ENCODE assay signal across 27 cellular contexts in the genomic region with DNA sequence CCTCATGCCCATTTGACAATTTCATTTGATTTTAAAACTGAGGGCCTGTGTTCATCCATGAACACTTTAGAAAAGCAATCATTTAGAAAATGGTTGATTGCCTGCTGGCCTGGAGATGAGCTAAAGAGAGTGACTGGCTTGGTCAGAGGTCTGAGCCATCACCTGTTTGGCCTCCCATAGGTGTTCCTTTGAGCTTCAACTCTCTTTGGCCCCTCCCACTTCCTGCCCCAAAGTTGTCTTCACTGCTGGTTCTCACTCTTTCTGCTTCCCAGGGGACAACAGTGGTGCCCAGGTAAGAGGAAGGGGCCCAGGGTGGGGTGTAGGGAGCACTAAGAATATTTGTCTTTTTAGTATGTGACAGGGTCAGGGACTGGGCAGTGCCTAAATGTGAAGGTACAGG. TPM values are rescaled to one million over a fixed set of nuclear protein-coding genes. Genes with fewer than 3 reads are reported as not detected.
DNase-seq lines count a peak whose midpoint lies in the region; ATAC-seq and TF ChIP-seq lines count a peak whose summit lies in the region.
"Had no signal": no experiment of that assay in that cellular context is flagged by ENCODE, and none has a peak within 500 bp of the region (broad histone marks: within the 10 kb centered on the region; RNA-seq: fewer than 3 reads in every experiment).

No MANE protein-coding gene starts in this region.

- H2BK5ac ChIP-seq in IMR-90 (ENCODE audit: low read depth, low read length, poor library complexity, severe bottlenecking): no peak overlapping the region

- TF ChIP-seq RAD21 in IMR-90 (IDR thresholded peaks at IDR 0.05; ENCODE audit: low read length): no peak
- no peak for TF ChIP-seq RAD21 in SK-N-SH (IDR thresholded peaks at IDR 0.05; ENCODE audit: low read length)

- POLR2A ChIA-PET in IMR-90 (lab: Charles Lee; ENCODE audit: unreplicated experiment): no interaction called here
- POLR2A ChIA-PET in SK-N-SH (lab: Yijun Ruan, JAX): no interaction called here

- H4K5ac ChIP-seq in IMR-90 (ENCODE audit: low read depth, low read length): no peak overlapping the region

- H3K79me2 ChIP-seq in mammary epithelial cell (ENCODE audit: insufficient read depth, low read length) (no peaks in the 10 kb centered on the region), SK-N-SH (ENCODE audit: insufficient read depth) (no peaks in the 10 kb centered on the region)

- no peak overlapping the region for H3K56ac ChIP-seq in IMR-90 (ENCODE audit: extremely low read depth, insufficient read depth, low read length)

- no peak overlapping the region for H2AK9ac ChIP-seq in IMR-90 (replicated peaks; ENCODE audit: low read depth, low read length, poor library complexity)

- H3K9ac ChIP-seq in mammary epithelial cell (ENCODE audit: insufficient read depth, low read length): no peak overlapping the region
- no peak overlapping the region for H3K9ac ChIP-seq in IMR-90 (ENCODE audit: low read depth, low read length)
- no peak overlapping the region for H3K9ac ChIP-seq in SK-N-SH
- H3K9ac ChIP-seq: BLaER1 had no signal

- no peak overlapping the region for H2AK5ac ChIP-seq in IMR-90 (ENCODE audit: low read depth, low read length)

- no peak overlapping the region for H3K14ac ChIP-seq in IMR-90 (replicated peaks; ENCODE audit: low read depth, low read length)

- H3K4me2 ChIP-seq in mammary epithelial cell (ENCODE audit: insufficient read depth, low read depth, low read length) (no peak overlapping the region), IMR-90 (ENCODE audit: low read depth, low read length) (no peak overlapping the region), SK-N-SH (no peak overlapping the region)
- H3K4me2 ChIP-seq: BLaER1 had no signal

- H3K9me1 ChIP-seq in IMR-90 (ENCODE audit: insufficient read depth, low read length): peaks cover 11% of the 10 kb centered on the region

- CTCF ChIA-PET in mammary epithelial cell (lab: Charles Lee; ENCODE audit: low non-redundant PET): interaction anchor here (0.6 kb wide), 1 partner anchor 1378 kb away, joined by 3 read pairs; no protein-coding TSS in a partner anchor
- CTCF ChIA-PET in IMR-90 (lab: Yijun Ruan, JAX): no interaction called here
- CTCF ChIA-PET in SK-N-SH (lab: Yijun Ruan, JAX): interaction anchor here (1.0 to 2.5 kb wide), 3 partner anchors 15 to 71 kb away, joined by 4 to 5 read pairs (median 5); no protein-coding TSS in a partner anchor

- H3K27me3 Mint-ChIP-seq in stimulated activated memory B cell treated with anti-CD40 and anti-IgM and Interleukin-4, amounts not matched to agents 10 μg/mL and 1 μg/mL and 100 μg/mL, for 72 hours: no peaks in the 10 kb centered on the region
- H3K27me3 Mint-ChIP-seq: activated T-cell treated with anti-CD3 and anti-CD28 coated beads, Interleukin-2, amount 50 U/mL, for 24 hours had no signal

- H3K36me3 ChIP-seq in mammary epithelial cell (ENCODE audit: insufficient read depth, low read length) (no peaks in the 10 kb centered on the region), breast epithelium (no peaks in the 10 kb centered on the region), IMR-90 (ENCODE audit: control insufficient read depth, insufficient read depth, low read length) (no peaks in the 10 kb centered on the region), SK-N-SH (replicated peaks in 1 of 2; ENCODE audit: control insufficient read depth in 1 of 2, insufficient read depth in 2 of 2, low read length in 1 of 2) (no peaks in the 10 kb centered on the region)
- H3K36me3 ChIP-seq: adrenal gland, BLaER1, upper lobe of right lung had no signal

- H3K4me1 ChIP-seq in mammary epithelial cell (ENCODE audit: insufficient read depth, low read length) (peaks cover 16% of the 10 kb centered on the region), breast epithelium (no peaks in the 10 kb centered on the region), IMR-90 (ENCODE audit: control insufficient read depth, insufficient read depth, low read length) (peaks cover 6% of the 10 kb centered on the region), SK-N-SH (ENCODE audit: control insufficient read depth in 1 of 2, insufficient read depth in 2 of 2, low read depth in 1 of 2, low read length in 1 of 2) (peaks cover 5 to 11% of the 10 kb centered on the region in 2 experiments; a peak in 2 of 4 replicates)

- H3K4me3 Mint-ChIP-seq in stimulated activated memory B cell treated with anti-CD40 and anti-IgM and Interleukin-4, amounts not matched to agents 10 μg/mL and 1 μg/mL and 100 μg/mL, for 72 hours: peak overlapping the region; percentile 44
- H3K4me3 Mint-ChIP-seq: activated T-cell treated with anti-CD3 and anti-CD28 coated beads, Interleukin-2, amount 50 U/mL, for 24 hours; T-helper 1 cell treated with Interleukin-12 subunit alpha and Interleukin-12 subunit beta and Interleukin-4 antibody, amounts not matched to agents 30 μg/mL and 1 μg/mL, for 36 hours had no signal

- no peaks in the 10 kb centered on the region for H4K20me1 ChIP-seq in mammary epithelial cell (ENCODE audit: insufficient read depth, low read length)
- H4K20me1 ChIP-seq in IMR-90 (ENCODE audit: insufficient read depth, low read length): no peaks in the 10 kb centered on the region
- H4K20me1 ChIP-seq in SK-N-SH (ENCODE audit: insufficient read depth): no peaks in the 10 kb centered on the region
- H4K20me1 ChIP-seq: BLaER1 had no signal

- DNase-seq in mammary epithelial cell (no peak), breast epithelium (ENCODE audit: low spot score in 2 of 2) (no peak), IMR-90 (no peak), germinal center (ENCODE audit: low spot score) (peak; percentile 14), epidermal melanocyte (ENCODE audit: insufficient read length, low spot score) (no peak), ecto neural progenitor cell (ENCODE audit: low spot score) (no peak), SK-N-SH (no peak)
- DNase-seq: ACHN; activated CD8-positive, alpha-beta memory T cell treated with anti-CD3 and anti-CD28 coated beads for 24 hours; activated gamma-delta T cell treated with Interleukin-2 at 50 U/mL for 16 hours; activated T-cell treated with anti-CD3 and anti-CD28 coated beads, Interleukin-2, amount 50 U/mL, for 24 hours; adrenal gland; body of pancreas; Caco-2; DND-41; NCI-H1436 treated with DMSO at 0.1 percent for 48 hours; NCI-H2171; NCI-H510A treated with DMSO at 0.1 percent for 48 hours; posterior cingulate gyrus; stimulated activated CD4-positive, alpha-beta T cell treated with anti-CD3 and anti-CD28 coated beads, Interleukin-12 subunit alpha, Interleukin-12 subunit beta, amount 100 ng/mL, for 4 hours; stimulated activated CD4-positive, alpha-beta T cell treated with anti-CD3 and anti-CD28 coated beads, Interleukin-4, amount 100 ng/mL, for 1 hour; substantia nigra; upper lobe of right lung had no signal

- H4K91ac ChIP-seq in IMR-90 (ENCODE audit: insufficient read depth, low read depth, low read length): no peak overlapping the region

- H2BK120ac ChIP-seq in IMR-90 (ENCODE audit: low read depth, low read length): peak overlapping the region; percentile 46

- BruUV-seq in mammary epithelial cell (replicated peaks; lab: Mats Ljungman, UMichigan) (no TSS peak), IMR-90 (replicated peaks; lab: Mats Ljungman, UMichigan) (no TSS peak)

- in situ Hi-C loops in mammary epithelial cell (cut with MboI; ENCODE audit: low sequenced_read_pairs in 2 of 2): no loop called here
- in situ Hi-C loops in IMR-90 (cut with MboI; ENCODE audit: low sequenced_read_pairs): no loop called here

- peak overlapping the region; percentile 55 for H2BK20ac ChIP-seq in IMR-90 (ENCODE audit: low read depth, low read length)

- H3K27ac ChIP-seq in mammary epithelial cell (ENCODE audit: insufficient read depth, low read depth, low read length) (no peak overlapping the region), breast epithelium (no peak overlapping the region), IMR-90 (ENCODE audit: insufficient read depth, low read length) (no peak overlapping the region), SK-N-SH (ENCODE audit: low read depth in 2 of 2, low read length in 1 of 2) (no peak overlapping the region)
- H3K27ac ChIP-seq: adrenal gland, BLaER1, body of pancreas, upper lobe of right lung had no signal

- H3K9me2 ChIP-seq in SK-N-SH: no peaks in the 10 kb centered on the region

- no peak for ATAC-seq in IMR-90 (ENCODE audit: low read depth)
- no peak for ATAC-seq in stimulated activated memory B cell treated with anti-CD40 and anti-IgM and Interleukin-4, amounts not matched to agents 10 μg/mL and 1 μg/mL and 100 μg/mL, for 72 hours
- ATAC-seq: body of pancreas, sciatic nerve, upper lobe of right lung had no signal

- peak overlapping the region; percentile 83 for H3K27ac Mint-ChIP-seq in stimulated activated memory B cell treated with anti-CD40 and anti-IgM and Interleukin-4, amounts not matched to agents 10 μg/mL and 1 μg/mL and 100 μg/mL, for 72 hours
- H3K27ac Mint-ChIP-seq: activated T-cell treated with anti-CD3 and anti-CD28 coated beads, Interleukin-2, amount 50 U/mL, for 24 hours; T-helper 1 cell treated with Interleukin-12 subunit alpha and Interleukin-12 subunit beta and Interleukin-4 antibody, amounts not matched to agents 30 μg/mL and 1 μg/mL, for 36 hours had no signal

- H4K8ac ChIP-seq in IMR-90 (ENCODE audit: low read depth in 2 of 2, low read length in 2 of 2): no peak overlapping the region

- H3K4me3 ChIP-seq in mammary epithelial cell (replicated peaks in 1 of 3; ENCODE audit: insufficient read depth in 1 of 3, low read depth in 2 of 3, low read length in 3 of 3): no peak overlapping the region
- no peak overlapping the region for H3K4me3 ChIP-seq in breast epithelium
- H3K4me3 ChIP-seq in IMR-90 (ENCODE audit: insufficient read depth, low read depth, low read length): no peak overlapping the region
- no peak overlapping the region for H3K4me3 ChIP-seq in SK-N-SH (ENCODE audit: low read depth in 2 of 2, low read length in 1 of 2)
- H3K4me3 ChIP-seq: adrenal gland, BLaER1, body of pancreas, upper lobe of right lung had no signal

- H3K79me1 ChIP-seq in IMR-90 (ENCODE audit: low read depth in 1 of 2, low read length in 2 of 2): peaks cover 0 to 3% of the 10 kb centered on the region in 2 experiments; a peak in 1 of 4 replicates

- H3K18ac ChIP-seq in IMR-90 (ENCODE audit: low read depth, low read length): no peak overlapping the region

- TF ChIP-seq POLR2A in breast epithelium (IDR thresholded peaks at IDR 0.05) (no peak), IMR-90 (IDR thresholded peaks at IDR 0.05; ENCODE audit: low read depth, low read length) (no peak)

- H3K36me3 Mint-ChIP-seq in stimulated activated memory B cell treated with anti-CD40 and anti-IgM and Interleukin-4, amounts not matched to agents 10 μg/mL and 1 μg/mL and 100 μg/mL, for 72 hours: no peaks in the 10 kb centered on the region

- no peak for TF ChIP-seq EP300 in SK-N-SH (IDR thresholded peaks at IDR 0.05; ENCODE audit: borderline replicate concordance in 1 of 2, low read depth in 1 of 2, low read length in 1 of 2)

- H3K23ac ChIP-seq in IMR-90 (ENCODE audit: low read depth, low read length): no peak overlapping the region

- TF ChIP-seq CTCF in mammary epithelial cell (conservative IDR thresholded peaks at IDR 0.05 in 1 of 2, IDR thresholded peaks at IDR 0.05 in 1 of 2; ENCODE audit: extremely low read depth in 1 of 2, insufficient read depth in 1 of 2, low read depth in 1 of 2, low read length in 2 of 2): no peak
- no peak for TF ChIP-seq CTCF in breast epithelium (IDR thresholded peaks at IDR 0.05)
- TF ChIP-seq CTCF in IMR-90 (conservative IDR thresholded peaks at IDR 0.05; ENCODE audit: low read depth, low read length): no peak
- no peak for TF ChIP-seq CTCF in SK-N-SH (IDR thresholded peaks at IDR 0.05)

- peaks cover 10% of the 10 kb centered on the region for H3F3A ChIP-seq in SK-N-SH (replicated peaks; ENCODE audit: insufficient read depth)

- H3K27me3 ChIP-seq in mammary epithelial cell (ENCODE audit: insufficient read depth, low read length) (no peaks in the 10 kb centered on the region), breast epithelium (no peaks in the 10 kb centered on the region), IMR-90 (ENCODE audit: control insufficient read depth, insufficient read depth, low read length) (no peaks in the 10 kb centered on the region), SK-N-SH (ENCODE audit: insufficient read depth) (no peaks in the 10 kb centered on the region)
- H3K27me3 ChIP-seq: adrenal gland, BLaER1, body of pancreas, upper lobe of right lung had no signal

- H2AFZ ChIP-seq in mammary epithelial cell (ENCODE audit: low read depth, low read length) (peak overlapping the region; percentile 29), IMR-90 (replicated peaks; ENCODE audit: low read length, poor library complexity) (no peak overlapping the region), SK-N-SH (ENCODE audit: low read depth) (no peak overlapping the region)

- H3K9me3 Mint-ChIP-seq in stimulated activated memory B cell treated with anti-CD40 and anti-IgM and Interleukin-4, amounts not matched to agents 10 μg/mL and 1 μg/mL and 100 μg/mL, for 72 hours: no peaks in the 10 kb centered on the region
- H3K9me3 Mint-ChIP-seq: activated T-cell treated with anti-CD3 and anti-CD28 coated beads, Interleukin-2, amount 50 U/mL, for 24 hours; T-helper 1 cell treated with Interleukin-12 subunit alpha and Interleukin-12 subunit beta and Interleukin-4 antibody, amounts not matched to agents 30 μg/mL and 1 μg/mL, for 36 hours had no signal

- H3K4ac ChIP-seq in IMR-90 (ENCODE audit: low read depth, low read length): peak overlapping the region; percentile 40

- peaks cover 38% of the 10 kb centered on the region for H3K4me1 Mint-ChIP-seq in stimulated activated memory B cell treated with anti-CD40 and anti-IgM and Interleukin-4, amounts not matched to agents 10 μg/mL and 1 μg/mL and 100 μg/mL, for 72 hours

- intact Hi-C loops in mammary epithelial cell (cut with micrococcal nuclease) (no loop called here), breast epithelium (cut with DNase I; ENCODE audit: low total_unique reads) (no loop called here), IMR-90 (cut with micrococcal nuclease) (no loop called here)

- H2BK15ac ChIP-seq in IMR-90 (ENCODE audit: low read depth, low read length): peak overlapping the region; percentile 64; the same call in 1 of the 3 replicates

- dilution Hi-C loops in mammary epithelial cell (cut with HindIII; ENCODE audit: low sequenced_read_pairs) (no loop called here), IMR-90 (cut with HindIII; ENCODE audit: low sequenced_read_pairs, unreplicated experiment) (no loop called here)

- no peaks in the 10 kb centered on the region for H3K9me3 ChIP-seq in mammary epithelial cell (replicated peaks; ENCODE audit: insufficient read depth, low read length)
- H3K9me3 ChIP-seq in breast epithelium: no peaks in the 10 kb centered on the region
- H3K9me3 ChIP-seq in IMR-90 (ENCODE audit: control insufficient read depth, insufficient read depth, low read length): no peaks in the 10 kb centered on the region
- H3K9me3 ChIP-seq in SK-N-SH: no peaks in the 10 kb centered on the region
- H3K9me3 ChIP-seq: adrenal gland, BLaER1, body of pancreas, Caco-2, upper lobe of right lung had no signal

RNA-seq across cellular contexts. Expression of gene TCP11L2, which starts 4.9 kb away (rescaled TPM):
- total RNA-seq in mammary epithelial cell (10 to 100 TPM; 19.4 to 62.2 TPM), breast epithelium (10 to 100 TPM; 31.2 to 53.7 (median 35.4) TPM), IMR-90 (2012; rRNA removed) (26.4 and 32.8 TPM in 2 replicates)
- polyA plus RNA-seq in mammary epithelial cell (6.1 TPM), IMR-90 (2012; rRNA removed) (6.0 and 7.3 TPM in 2 replicates), SK-N-SH (2012; rRNA removed) (4.0 and 5.5 TPM in 2 replicates)
- 50.2 TPM for polyA minus RNA-seq in mammary epithelial cell
- polyA plus RNA-seq in IMR-90 (2012; cell fraction: cytosol; rRNA removed): 2.3 and 3.3 TPM in 2 replicates
- 3.4 and 22.1 TPM in 2 replicates for polyA plus RNA-seq in IMR-90 (2012; cell fraction: nucleus; rRNA removed; ENCODE audit: low replicate concordance)
- polyA plus RNA-seq in SK-N-SH (2012; cell fraction: cytosol; rRNA removed): 3.2 and 3.8 TPM in 2 replicates
- 6.3 and 11.7 TPM in 2 replicates for polyA plus RNA-seq in SK-N-SH (2012; cell fraction: nucleus; rRNA removed)

RNA-seq across cellular contexts. Expression of gene CKAP4, which starts 49.9 kb away (rescaled TPM):
- 100 to 1,000 TPM in 1 of 2 donors, 10 to 100 TPM in 1; 88.4 to 123 TPM for total RNA-seq in mammary epithelial cell
- 74.7 TPM for polyA plus RNA-seq in mammary epithelial cell
- polyA minus RNA-seq in mammary epithelial cell: 44.0 TPM
- total RNA-seq in breast epithelium: 10 to 100 TPM; 22.0 to 39.3 (median 30.9) TPM
- total RNA-seq in IMR-90 (2012; rRNA removed): 94.5 and 113 TPM in 2 replicates
- polyA plus RNA-seq in IMR-90 (2012; rRNA removed): 282 and 297 TPM in 2 replicates
- polyA plus RNA-seq in IMR-90 (2012; cell fraction: cytosol; rRNA removed): 164 and 189 TPM in 2 replicates
- polyA plus RNA-seq in IMR-90 (2012; cell fraction: nucleus; rRNA removed; ENCODE audit: low replicate concordance): 79.4 and 107 TPM in 2 replicates
- 112 and 113 TPM in 2 replicates for polyA plus RNA-seq in SK-N-SH (2012; rRNA removed)
- polyA plus RNA-seq in SK-N-SH (2012; cell fraction: cytosol; rRNA removed): 120 and 133 TPM in 2 replicates
- polyA plus RNA-seq in SK-N-SH (2012; cell fraction: nucleus; rRNA removed): 79.8 and 105 TPM in 2 replicates

RNA-seq across cellular contexts. Expression of gene POLR3B, which starts 59.9 kb away (rescaled TPM):
- 10 to 100 TPM; 13.3 TPM for total RNA-seq in mammary epithelial cell
- 8.9 TPM for polyA plus RNA-seq in mammary epithelial cell
- 22.2 TPM for polyA minus RNA-seq in mammary epithelial cell
- total RNA-seq in breast epithelium: 1 to 10 TPM; 7.0 to 9.8 (median 9.2) TPM
- 15.4 and 20.0 TPM in 2 replicates for total RNA-seq in IMR-90 (2012; rRNA removed)
- polyA plus RNA-seq in IMR-90 (2012; rRNA removed): 6.4 and 6.9 TPM in 2 replicates
- polyA plus RNA-seq in IMR-90 (2012; cell fraction: cytosol; rRNA removed): 2.2 and 2.8 TPM in 2 replicates
- 1.5 and 5.6 TPM in 2 replicates for polyA plus RNA-seq in IMR-90 (2012; cell fraction: nucleus; rRNA removed; ENCODE audit: low replicate concordance)
- 3.3 and 3.9 TPM in 2 replicates for polyA plus RNA-seq in SK-N-SH (2012; rRNA removed)
- polyA plus RNA-seq in SK-N-SH (2012; cell fraction: cytosol; rRNA removed): 3.9 TPM in 2 replicates
- polyA plus RNA-seq in SK-N-SH (2012; cell fraction: nucleus; rRNA removed): 2.8 and 3.9 TPM in 2 replicates
